In genomic region chr20:39563406-39563805, GRCh38 we compare ENCODE assay signal across 1 cellular context.
A peak's percentile ranks its signal among the peaks of the same experiment; 100 is the strongest.
TF ChIP-seq lines count a peak whose summit lies in the region.

No MANE protein-coding gene starts in this region.

TF ChIP-seq in GM12878, 131 proteins besides CTCF, POLR2A, EP300 and RAD21 (continued from another document):
- peak; percentile 40; the same call in 1 of the 2 replicates for TF ChIP-seq ATF2 (IDR thresholded peaks at IDR 0.05; ENCODE audit: low read length)
- no peak for TF ChIP-seq RBBP5 (conservative IDR thresholded peaks at IDR 0.05)
- TF ChIP-seq RELA (IDR thresholded peaks at IDR 0.05; ENCODE audit: borderline replicate concordance, partially characterized antibody) = peak; percentile 84
- no peak for TF ChIP-seq CREB1 (IDR thresholded peaks at IDR 0.05; ENCODE audit: low read depth)
- peak; percentile 69; the same call in 1 of the 2 replicates for TF ChIP-seq PAX5 (IDR thresholded peaks at IDR 0.05; ENCODE audit: borderline replicate concordance, low read depth, low read length)
- TF ChIP-seq, protein P1, sequence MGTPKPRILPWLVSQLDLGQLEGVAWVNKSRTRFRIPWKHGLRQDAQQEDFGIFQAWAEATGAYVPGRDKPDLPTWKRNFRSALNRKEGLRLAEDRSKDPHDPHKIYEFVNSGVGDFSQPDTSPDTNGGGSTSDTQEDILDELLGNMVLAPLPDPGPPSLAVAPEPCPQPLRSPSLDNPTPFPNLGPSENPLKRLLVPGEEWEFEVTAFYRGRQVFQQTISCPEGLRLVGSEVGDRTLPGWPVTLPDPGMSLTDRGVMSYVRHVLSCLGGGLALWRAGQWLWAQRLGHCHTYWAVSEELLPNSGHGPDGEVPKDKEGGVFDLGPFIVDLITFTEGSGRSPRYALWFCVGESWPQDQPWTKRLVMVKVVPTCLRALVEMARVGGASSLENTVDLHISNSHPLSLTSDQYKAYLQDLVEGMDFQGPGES (IDR thresholded peaks at IDR 0.05) = no peak
- 0 out of 2 replicates have a peak, but pooled peaks have one; percentile 42 for TF ChIP-seq CREM (IDR thresholded peaks at IDR 0.05; ENCODE audit: low read depth)
- TF ChIP-seq ZNF384 (IDR thresholded peaks at IDR 0.05; ENCODE audit: borderline replicate concordance, low read depth, low read length) = no peak
- TF ChIP-seq IRF4 (IDR thresholded peaks at IDR 0.05; ENCODE audit: low read depth, low read length) = peak; percentile 88; the same call in 1 of the 2 replicates
- no peak for TF ChIP-seq CBX5 (IDR thresholded peaks at IDR 0.05; ENCODE audit: low read depth)
- no peak for TF ChIP-seq SUZ12 (IDR thresholded peaks at IDR 0.05; ENCODE audit: unreplicated experiment)
- peak; percentile 49; the same call in 1 of the 2 replicates for TF ChIP-seq DPF2 (IDR thresholded peaks at IDR 0.05)
- no peak for TF ChIP-seq SUPT20H (IDR thresholded peaks at IDR 0.05; ENCODE audit: borderline replicate concordance, control insufficient read depth, low read depth, low read length)
- no peak for TF ChIP-seq HSF1 (IDR thresholded peaks at IDR 0.05; ENCODE audit: low read depth, low read length)
- TF ChIP-seq, protein P2, sequence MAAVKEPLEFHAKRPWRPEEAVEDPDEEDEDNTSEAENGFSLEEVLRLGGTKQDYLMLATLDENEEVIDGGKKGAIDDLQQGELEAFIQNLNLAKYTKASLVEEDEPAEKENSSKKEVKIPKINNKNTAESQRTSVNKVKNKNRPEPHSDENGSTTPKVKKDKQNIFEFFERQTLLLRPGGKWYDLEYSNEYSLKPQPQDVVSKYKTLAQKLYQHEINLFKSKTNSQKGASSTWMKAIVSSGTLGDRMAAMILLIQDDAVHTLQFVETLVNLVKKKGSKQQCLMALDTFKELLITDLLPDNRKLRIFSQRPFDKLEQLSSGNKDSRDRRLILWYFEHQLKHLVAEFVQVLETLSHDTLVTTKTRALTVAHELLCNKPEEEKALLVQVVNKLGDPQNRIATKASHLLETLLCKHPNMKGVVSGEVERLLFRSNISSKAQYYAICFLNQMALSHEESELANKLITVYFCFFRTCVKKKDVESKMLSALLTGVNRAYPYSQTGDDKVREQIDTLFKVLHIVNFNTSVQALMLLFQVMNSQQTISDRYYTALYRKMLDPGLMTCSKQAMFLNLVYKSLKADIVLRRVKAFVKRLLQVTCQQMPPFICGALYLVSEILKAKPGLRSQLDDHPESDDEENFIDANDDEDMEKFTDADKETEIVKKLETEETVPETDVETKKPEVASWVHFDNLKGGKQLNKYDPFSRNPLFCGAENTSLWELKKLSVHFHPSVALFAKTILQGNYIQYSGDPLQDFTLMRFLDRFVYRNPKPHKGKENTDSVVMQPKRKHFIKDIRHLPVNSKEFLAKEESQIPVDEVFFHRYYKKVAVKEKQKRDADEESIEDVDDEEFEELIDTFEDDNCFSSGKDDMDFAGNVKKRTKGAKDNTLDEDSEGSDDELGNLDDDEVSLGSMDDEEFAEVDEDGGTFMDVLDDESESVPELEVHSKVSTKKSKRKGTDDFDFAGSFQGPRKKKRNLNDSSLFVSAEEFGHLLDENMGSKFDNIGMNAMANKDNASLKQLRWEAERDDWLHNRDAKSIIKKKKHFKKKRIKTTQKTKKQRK (IDR thresholded peaks at IDR 0.05; ENCODE audit: low read depth, low read length) = no peak
- TF ChIP-seq BCL11A (IDR thresholded peaks at IDR 0.05; ENCODE audit: low read depth, low read length) = peak; percentile 73; the same call in 1 of the 2 replicates
- TF ChIP-seq ZNF622 (IDR thresholded peaks at IDR 0.05) = no peak
- no peak for TF ChIP-seq MAX (IDR thresholded peaks at IDR 0.05; ENCODE audit: low read depth, low read length)
- TF ChIP-seq HDAC6 (IDR thresholded peaks at IDR 0.05; ENCODE audit: unreplicated experiment) = no peak
- TF ChIP-seq SMAD5 (IDR thresholded peaks at IDR 0.05; ENCODE audit: low read depth) = no peak
- TF ChIP-seq BMI1 (IDR thresholded peaks at IDR 0.05; ENCODE audit: borderline replicate concordance) = no peak
- peak; percentile 82 for TF ChIP-seq PKNOX1 (IDR thresholded peaks at IDR 0.05)
- peak; percentile 7; the same call in 1 of the 2 replicates for TF ChIP-seq SPI1 (IDR thresholded peaks at IDR 0.05; ENCODE audit: borderline replicate concordance, insufficient read depth, low read depth, low read length)
- no peak for TF ChIP-seq HDAC2 (IDR thresholded peaks at IDR 0.05)
- TF ChIP-seq MTA2 (IDR thresholded peaks at IDR 0.05; ENCODE audit: low read depth) = 0 out of 2 replicates have a peak, but pooled peaks have one; percentile 18
- TF ChIP-seq ZNF274 (IDR thresholded peaks at IDR 0.05; ENCODE audit: insufficient read depth, insufficient read length) = no peak
TF ChIP-seq in GM12878: peak in this region for 15.
